ENCODE assay signal across 17 cellular contexts in the genomic region with DNA sequence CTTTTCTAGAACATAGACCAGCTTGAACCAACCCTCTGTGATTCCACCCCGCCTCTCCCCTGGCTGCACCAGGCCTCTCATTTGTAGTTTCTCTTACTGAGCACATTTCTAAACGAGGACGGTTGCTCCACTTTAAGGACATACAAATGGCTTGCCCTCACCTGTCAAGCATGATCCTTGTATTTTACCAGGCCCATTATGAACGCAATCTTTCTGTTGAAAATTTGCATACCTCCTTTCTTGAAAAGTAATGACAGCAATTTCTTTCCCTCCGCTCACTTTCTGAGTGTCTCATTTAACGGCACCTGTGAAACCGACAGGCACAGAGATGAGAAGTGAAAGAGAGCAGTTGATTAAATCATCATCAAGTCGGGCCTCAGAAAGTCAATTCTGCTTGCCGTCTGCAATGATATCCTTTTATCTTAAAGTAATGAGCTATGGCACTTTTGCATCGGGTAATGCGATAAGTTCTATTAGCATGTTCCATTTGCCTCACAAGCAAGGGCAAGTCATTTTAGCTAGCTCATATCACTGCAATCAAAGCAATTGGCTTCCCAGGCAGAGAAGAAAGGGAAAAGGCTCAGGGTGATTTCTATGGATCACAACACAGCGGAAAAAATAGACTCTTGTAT.
DNase-seq lines count a peak whose midpoint lies in the region; ATAC-seq and TF ChIP-seq lines count a peak whose summit lies in the region.
"Had no signal": no experiment of that assay in that cellular context is flagged by ENCODE, and none has a peak within 500 bp of the region (broad histone marks: within the 10 kb centered on the region; RNA-seq: fewer than 3 reads in every experiment).

No MANE protein-coding gene starts in this region.

- 94% methylated on average over 12 of the region's 12 CpGs for WGBS in upper lobe of left lung, 2 donors

- intact Hi-C loops in activated B cell treated with CpG ODN at 0.5 μM for 24 hours (cut with micrococcal nuclease): no loop called here

- CTCF ChIA-PET in activated B cell treated with CpG ODN at 0.5 μM for 24 hours (lab: Charles Lee): no interaction called here
- CTCF ChIA-PET in activated CD4-positive, alpha-beta T cell treated with anti-CD3 and anti-CD28 coated beads, Interleukin-2, amount 10 ng/mL, durations not matched to agents 7 days and 5 days (lab: Charles Lee): no interaction called here

- POLR2A ChIA-PET in activated B cell treated with CpG ODN at 0.5 μM for 24 hours (lab: Charles Lee): no interaction called here
- POLR2A ChIA-PET in activated CD4-positive, alpha-beta T cell treated with anti-CD3 and anti-CD28 coated beads, Interleukin-2, amount 10 ng/mL, durations not matched to agents 7 days and 5 days (lab: Charles Lee): no interaction called here

- no peaks in the 10 kb centered on the region for H3K27me3 Mint-ChIP-seq in activated B cell treated with CpG ODN at 0.5 μM for 24 hours
- H3K27me3 Mint-ChIP-seq in T-helper 2 cell treated with Interferon-gamma antibody and Interleukin-4, amounts not matched to agents 5 μg/mL and 100 μg/mL, for 36 hours (ENCODE audit: low read depth): no peaks in the 10 kb centered on the region
- peaks cover 3% of the 10 kb centered on the region for H3K27me3 Mint-ChIP-seq in activated CD4-positive, alpha-beta T cell treated with anti-CD3 and anti-CD28 coated beads, Interleukin-2, amount 10 ng/mL, durations not matched to agents 7 days and 5 days
- H3K27me3 Mint-ChIP-seq: activated CD4-positive, alpha-beta memory T cell treated with anti-CD3 and anti-CD28 coated beads, Interleukin-2, amount 10 ng/mL, durations not matched to agents 7 days and 5 days had no signal

- no peak overlapping the region for H3K4me3 ChIP-seq in upper lobe of left lung
- H3K4me3 ChIP-seq: esophagus muscularis mucosa, heart left ventricle, SJCRH30 had no signal

- H3K4me1 ChIP-seq in upper lobe of left lung: no peaks in the 10 kb centered on the region
- H3K4me1 ChIP-seq: esophagus muscularis mucosa, heart left ventricle, SJCRH30 had no signal

- no peaks in the 10 kb centered on the region for H3K27me3 ChIP-seq in upper lobe of left lung
- H3K27me3 ChIP-seq: esophagus muscularis mucosa, heart left ventricle, SJCRH30 had no signal

- peaks cover 9% of the 10 kb centered on the region for H3K4me1 Mint-ChIP-seq in activated B cell treated with CpG ODN at 0.5 μM for 24 hours
- H3K4me1 Mint-ChIP-seq in T-helper 2 cell treated with Interferon-gamma antibody and Interleukin-4, amounts not matched to agents 5 μg/mL and 100 μg/mL, for 36 hours (ENCODE audit: low read depth): no peaks in the 10 kb centered on the region
- H3K4me1 Mint-ChIP-seq in activated CD4-positive, alpha-beta T cell treated with anti-CD3 and anti-CD28 coated beads, Interleukin-2, amount 10 ng/mL, durations not matched to agents 7 days and 5 days: no peaks in the 10 kb centered on the region
- H3K4me1 Mint-ChIP-seq: activated CD4-positive, alpha-beta memory T cell treated with anti-CD3 and anti-CD28 coated beads, Interleukin-2, amount 10 ng/mL, durations not matched to agents 7 days and 5 days had no signal

- H3K9me3 ChIP-seq in upper lobe of left lung: no peaks in the 10 kb centered on the region
- H3K9me3 ChIP-seq: esophagus muscularis mucosa, heart left ventricle, SJCRH30 had no signal

- no peaks in the 10 kb centered on the region for H3K9me3 Mint-ChIP-seq in activated B cell treated with CpG ODN at 0.5 μM for 24 hours
- H3K9me3 Mint-ChIP-seq in T-helper 2 cell treated with Interferon-gamma antibody and Interleukin-4, amounts not matched to agents 5 μg/mL and 100 μg/mL, for 36 hours: peaks cover 5% of the 10 kb centered on the region
- no peaks in the 10 kb centered on the region for H3K9me3 Mint-ChIP-seq in activated CD4-positive, alpha-beta T cell treated with anti-CD3 and anti-CD28 coated beads, Interleukin-2, amount 10 ng/mL, durations not matched to agents 7 days and 5 days
- H3K9me3 Mint-ChIP-seq: activated T-cell treated with anti-CD3 and anti-CD28 coated beads, Interleukin-2, amount 50 U/mL, for 72 hours; nephron had no signal

- H3K4me3 Mint-ChIP-seq in activated B cell treated with CpG ODN at 0.5 μM for 24 hours: no peak overlapping the region
- no peak overlapping the region for H3K4me3 Mint-ChIP-seq in T-helper 2 cell treated with Interferon-gamma antibody and Interleukin-4, amounts not matched to agents 5 μg/mL and 100 μg/mL, for 36 hours
- H3K4me3 Mint-ChIP-seq in activated CD4-positive, alpha-beta T cell treated with anti-CD3 and anti-CD28 coated beads, Interleukin-2, amount 10 ng/mL, durations not matched to agents 7 days and 5 days: no peak overlapping the region
- H3K4me3 Mint-ChIP-seq: activated CD4-positive, alpha-beta memory T cell treated with anti-CD3 and anti-CD28 coated beads, Interleukin-2, amount 10 ng/mL, durations not matched to agents 7 days and 5 days; activated T-cell treated with anti-CD3 and anti-CD28 coated beads, Interleukin-2, amount 50 U/mL, for 72 hours; nephron had no signal

- ATAC-seq in GM21360 (IDR thresholded peaks at IDR 0.05; ENCODE audit: unreplicated experiment): peak; percentile 57
- ATAC-seq in HG03442 (IDR thresholded peaks at IDR 0.05; ENCODE audit: unreplicated experiment): peak; percentile 67
- peak; percentile 34 for ATAC-seq in activated B cell treated with CpG ODN at 0.5 μM for 24 hours (ENCODE audit: low read depth)
- ATAC-seq in upper lobe of left lung (ENCODE audit: low FRiP score in 2 of 2): no peak
- ATAC-seq: activated T-cell treated with anti-CD3 and anti-CD28 coated beads, Interleukin-2, amount 50 U/mL, for 72 hours; heart left ventricle had no signal

- in situ Hi-C loops in GM13977 (cut with MboI; ENCODE audit: low pct_unique_long_range_greater_than_20kb, low sequenced_read_pairs, unreplicated experiment): no loop called here

- TF ChIP-seq POLR2A in upper lobe of left lung (IDR thresholded peaks at IDR 0.05): no peak

- no peak for TF ChIP-seq EP300 in upper lobe of left lung (IDR thresholded peaks at IDR 0.05)

- peaks cover 3% of the 10 kb centered on the region for H3K36me3 Mint-ChIP-seq in activated B cell treated with CpG ODN at 0.5 μM for 24 hours (ENCODE audit: low read depth)
- no peaks in the 10 kb centered on the region for H3K36me3 Mint-ChIP-seq in T-helper 2 cell treated with Interferon-gamma antibody and Interleukin-4, amounts not matched to agents 5 μg/mL and 100 μg/mL, for 36 hours (ENCODE audit: low read depth)
- no peaks in the 10 kb centered on the region for H3K36me3 Mint-ChIP-seq in activated CD4-positive, alpha-beta T cell treated with anti-CD3 and anti-CD28 coated beads, Interleukin-2, amount 10 ng/mL, durations not matched to agents 7 days and 5 days (ENCODE audit: low read depth)

- H3K36me3 ChIP-seq in upper lobe of left lung: no peaks in the 10 kb centered on the region
- H3K36me3 ChIP-seq: esophagus muscularis mucosa, heart left ventricle, SJCRH30 had no signal

- no peak overlapping the region for H3K27ac ChIP-seq in upper lobe of left lung
- H3K27ac ChIP-seq: esophagus muscularis mucosa, heart left ventricle, SJCRH30 had no signal

- peak overlapping the region; percentile 51 for H3K27ac Mint-ChIP-seq in activated B cell treated with CpG ODN at 0.5 μM for 24 hours
- H3K27ac Mint-ChIP-seq in T-helper 2 cell treated with Interferon-gamma antibody and Interleukin-4, amounts not matched to agents 5 μg/mL and 100 μg/mL, for 36 hours: no peak overlapping the region
- no peak overlapping the region for H3K27ac Mint-ChIP-seq in activated CD4-positive, alpha-beta T cell treated with anti-CD3 and anti-CD28 coated beads, Interleukin-2, amount 10 ng/mL, durations not matched to agents 7 days and 5 days
- H3K27ac Mint-ChIP-seq: activated CD4-positive, alpha-beta memory T cell treated with anti-CD3 and anti-CD28 coated beads, Interleukin-2, amount 10 ng/mL, durations not matched to agents 7 days and 5 days; activated T-cell treated with anti-CD3 and anti-CD28 coated beads, Interleukin-2, amount 50 U/mL, for 72 hours had no signal

- TF ChIP-seq CTCF in GM13977 (IDR thresholded peaks at IDR 0.05; ENCODE audit: extremely low read depth, insufficient read depth, missing control alignments) (no peak), activated B cell treated with CpG ODN at 0.5 μM for 24 hours (IDR thresholded peaks at IDR 0.05) (no peak), upper lobe of left lung (IDR thresholded peaks at IDR 0.05) (no peak)

- DNase-seq in GM13977 (ENCODE audit: low spot score) (peak; percentile 52), activated B cell treated with CpG ODN at 0.5 μM for 24 hours (no peak), upper lobe of left lung (no peak), NCI-H345 treated with DMSO at 0.1 percent for 48 hours (lab: John Stamatoyannopoulos, UW; ENCODE audit: unreplicated experiment) (no peak)
- no peak for DNase-seq in T-helper 2 cell treated with Interferon-gamma antibody and Interleukin-4, amounts not matched to agents 5 μg/mL and 100 μg/mL, for 36 hours (ENCODE audit: low spot score)
- no peak for DNase-seq in activated CD4-positive, alpha-beta T cell treated with anti-CD3 and anti-CD28 coated beads, Interleukin-2, amount 10 ng/mL, durations not matched to agents 7 days and 5 days
- DNase-seq: activated CD4-positive, alpha-beta memory T cell treated with anti-CD3 and anti-CD28 coated beads, Interleukin-2, amount 10 ng/mL, durations not matched to agents 7 days and 5 days; activated T-cell treated with anti-CD3 and anti-CD28 coated beads, Interleukin-2, amount 50 U/mL, for 72 hours; GDM1; heart left ventricle; NCI-H2171; SJCRH30; stimulated activated CD4-positive, alpha-beta T cell treated with anti-CD3 and anti-CD28 coated beads, Interleukin-15, amount 100 ng/mL, for 24 hours had no signal

Comparison
In these comparisons a context has a peak if more than half of its experiments do, and no peak if none do; other contexts are left out.
1. ATAC-seq: peak in GM21360 (single experiment), HG03442 (single experiment) and activated B cell treated with CpG ODN at 0.5 μM for 24 hours (single experiment); none in upper lobe of left lung (0 of 2).